In genomic region chr1:201752333-201752732, GRCh38 we compare ENCODE assay signal across 2 cellular contexts.
TF ChIP-seq lines count a peak whose summit lies in the region.

No MANE protein-coding gene starts in this region.

TF ChIP-seq in SK-N-SH, 30 proteins besides CTCF, POLR2A, EP300 and RAD21 (continued from another document):
- TF ChIP-seq MAX (IDR thresholded peaks at IDR 0.05; ENCODE audit: low read depth) = no peak
- no peak for TF ChIP-seq TCF12 (IDR thresholded peaks at IDR 0.05)

TF ChIP-seq in SK-N-SH treated with all-trans-retinoic acid at 6 μM for 48 hours, 23 proteins besides CTCF, POLR2A, EP300 and RAD21 (continued from another document):
- TF ChIP-seq, protein P1, sequence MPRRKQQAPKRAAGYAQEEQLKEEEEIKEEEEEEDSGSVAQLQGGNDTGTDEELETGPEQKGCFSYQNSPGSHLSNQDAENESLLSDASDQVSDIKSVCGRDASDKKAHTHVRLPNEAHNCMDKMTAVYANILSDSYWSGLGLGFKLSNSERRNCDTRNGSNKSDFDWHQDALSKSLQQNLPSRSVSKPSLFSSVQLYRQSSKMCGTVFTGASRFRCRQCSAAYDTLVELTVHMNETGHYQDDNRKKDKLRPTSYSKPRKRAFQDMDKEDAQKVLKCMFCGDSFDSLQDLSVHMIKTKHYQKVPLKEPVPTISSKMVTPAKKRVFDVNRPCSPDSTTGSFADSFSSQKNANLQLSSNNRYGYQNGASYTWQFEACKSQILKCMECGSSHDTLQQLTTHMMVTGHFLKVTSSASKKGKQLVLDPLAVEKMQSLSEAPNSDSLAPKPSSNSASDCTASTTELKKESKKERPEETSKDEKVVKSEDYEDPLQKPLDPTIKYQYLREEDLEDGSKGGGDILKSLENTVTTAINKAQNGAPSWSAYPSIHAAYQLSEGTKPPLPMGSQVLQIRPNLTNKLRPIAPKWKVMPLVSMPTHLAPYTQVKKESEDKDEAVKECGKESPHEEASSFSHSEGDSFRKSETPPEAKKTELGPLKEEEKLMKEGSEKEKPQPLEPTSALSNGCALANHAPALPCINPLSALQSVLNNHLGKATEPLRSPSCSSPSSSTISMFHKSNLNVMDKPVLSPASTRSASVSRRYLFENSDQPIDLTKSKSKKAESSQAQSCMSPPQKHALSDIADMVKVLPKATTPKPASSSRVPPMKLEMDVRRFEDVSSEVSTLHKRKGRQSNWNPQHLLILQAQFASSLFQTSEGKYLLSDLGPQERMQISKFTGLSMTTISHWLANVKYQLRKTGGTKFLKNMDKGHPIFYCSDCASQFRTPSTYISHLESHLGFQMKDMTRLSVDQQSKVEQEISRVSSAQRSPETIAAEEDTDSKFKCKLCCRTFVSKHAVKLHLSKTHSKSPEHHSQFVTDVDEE (CRISPR knock-in tag; IDR thresholded peaks at IDR 0.05) = no peak
- no peak for TF ChIP-seq SNAI2 (CRISPR knock-in tag; IDR thresholded peaks at IDR 0.05)
- no peak for TF ChIP-seq PPARA (CRISPR knock-in tag; IDR thresholded peaks at IDR 0.05; ENCODE audit: borderline replicate concordance)
- no peak for TF ChIP-seq ESRRG (CRISPR knock-in tag; IDR thresholded peaks at IDR 0.05)
- TF ChIP-seq, protein P2, sequence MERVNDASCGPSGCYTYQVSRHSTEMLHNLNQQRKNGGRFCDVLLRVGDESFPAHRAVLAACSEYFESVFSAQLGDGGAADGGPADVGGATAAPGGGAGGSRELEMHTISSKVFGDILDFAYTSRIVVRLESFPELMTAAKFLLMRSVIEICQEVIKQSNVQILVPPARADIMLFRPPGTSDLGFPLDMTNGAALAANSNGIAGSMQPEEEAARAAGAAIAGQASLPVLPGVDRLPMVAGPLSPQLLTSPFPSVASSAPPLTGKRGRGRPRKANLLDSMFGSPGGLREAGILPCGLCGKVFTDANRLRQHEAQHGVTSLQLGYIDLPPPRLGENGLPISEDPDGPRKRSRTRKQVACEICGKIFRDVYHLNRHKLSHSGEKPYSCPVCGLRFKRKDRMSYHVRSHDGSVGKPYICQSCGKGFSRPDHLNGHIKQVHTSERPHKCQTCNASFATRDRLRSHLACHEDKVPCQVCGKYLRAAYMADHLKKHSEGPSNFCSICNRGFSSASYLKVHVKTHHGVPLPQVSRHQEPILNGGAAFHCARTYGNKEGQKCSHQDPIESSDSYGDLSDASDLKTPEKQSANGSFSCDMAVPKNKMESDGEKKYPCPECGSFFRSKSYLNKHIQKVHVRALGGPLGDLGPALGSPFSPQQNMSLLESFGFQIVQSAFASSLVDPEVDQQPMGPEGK (CRISPR knock-in tag; IDR thresholded peaks at IDR 0.05; ENCODE audit: borderline replicate concordance) = no peak
- no peak for TF ChIP-seq GLIS3 (CRISPR knock-in tag; IDR thresholded peaks at IDR 0.05)
- TF ChIP-seq ZFP30 (CRISPR knock-in tag; IDR thresholded peaks at IDR 0.05) = no peak
TF ChIP-seq in SK-N-SH treated with all-trans-retinoic acid at 6 μM for 48 hours: peak in this region for 0.
